In the genomic region with DNA sequence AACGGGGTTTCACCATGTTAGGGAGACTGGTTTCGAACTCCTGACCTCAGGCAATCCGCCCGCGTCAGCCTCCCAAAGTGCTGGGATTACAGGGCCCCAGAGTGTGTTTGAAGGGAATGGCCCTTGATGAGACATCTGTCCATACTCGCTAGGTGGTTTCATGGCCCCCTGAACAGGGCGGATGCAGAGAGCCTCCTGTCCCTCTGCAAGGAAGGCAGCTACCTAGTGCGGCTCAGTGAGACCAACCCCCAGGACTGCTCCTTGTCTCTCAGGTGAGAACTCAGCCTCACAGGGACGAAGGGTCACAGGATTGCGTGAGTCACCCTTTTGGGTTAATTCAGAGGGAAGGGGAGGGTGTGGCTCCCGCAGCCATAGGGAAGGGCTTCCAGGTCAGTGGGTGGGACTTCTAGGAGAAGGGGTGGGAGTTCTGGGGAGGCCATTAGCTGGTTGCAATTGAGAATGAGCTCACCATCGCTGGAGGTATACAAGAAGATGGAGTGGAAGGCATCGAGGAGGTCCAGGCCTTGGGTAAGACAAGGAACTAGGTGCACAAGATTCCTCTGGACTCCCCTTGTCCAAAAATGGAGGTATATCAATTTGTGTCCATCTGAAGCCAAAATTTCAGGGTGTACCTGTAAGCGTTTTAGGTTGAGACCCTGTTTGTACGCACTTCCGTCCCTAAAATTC, we compare ENCODE assay signal across 20 cellular contexts. TPM values are rescaled to one million over a fixed set of nuclear protein-coding genes. Genes with fewer than 3 reads are reported as not detected.
DNase-seq lines count a peak whose midpoint lies in the region; TF ChIP-seq lines count a peak whose summit lies in the region.
"Had no signal": no experiment of that assay in that cellular context is flagged by ENCODE, and none has a peak within 500 bp of the region (broad histone marks: within the 10 kb centered on the region; RNA-seq: fewer than 3 reads in every experiment).

No MANE protein-coding gene starts in this region.

- no peaks in the 10 kb centered on the region for H3K9me3 Mint-ChIP-seq in MCF 10A (ENCODE audit: unreplicated experiment)
- H3K9me3 Mint-ChIP-seq: CD8-positive, alpha-beta memory T cell; HFFc6 had no signal

- H3K4me1 Mint-ChIP-seq in MCF 10A (ENCODE audit: insufficient read depth, unreplicated experiment): no peaks in the 10 kb centered on the region
- H3K4me1 Mint-ChIP-seq: CD8-positive, alpha-beta memory T cell had no signal

- H3K27ac ChIP-seq in breast epithelium: no peak overlapping the region
- H3K27ac ChIP-seq in RWPE1: no peak overlapping the region
- H3K27ac ChIP-seq in osteoblast (ENCODE audit: low read depth, low read length): no peak overlapping the region
- H3K27ac ChIP-seq in uterus: no peak overlapping the region
- H3K27ac ChIP-seq: 22Rv1, BLaER1, SJSA1 had no signal

- no peaks in the 10 kb centered on the region for H3K36me3 Mint-ChIP-seq in MCF 10A (ENCODE audit: insufficient read depth, unreplicated experiment)

- no peak overlapping the region for H3K27ac Mint-ChIP-seq in MCF 10A (ENCODE audit: low read depth, unreplicated experiment)
- H3K27ac Mint-ChIP-seq: CD8-positive, alpha-beta memory T cell; HFFc6 had no signal

- H3K4me3 Mint-ChIP-seq in MCF 10A (ENCODE audit: unreplicated experiment): no peak overlapping the region
- H3K4me3 Mint-ChIP-seq: CD8-positive, alpha-beta memory T cell; HFFc6 had no signal

- peaks cover 0 to 16% of the 10 kb centered on the region in 2 donors for H3K27me3 ChIP-seq in breast epithelium
- H3K27me3 ChIP-seq in osteoblast (ENCODE audit: insufficient read depth, low read length): peaks cover 9% of the 10 kb centered on the region
- peaks cover 0 to 9% of the 10 kb centered on the region in 2 donors for H3K27me3 ChIP-seq in uterus
- H3K27me3 ChIP-seq: BLaER1 had no signal

- POLR2A ChIA-PET in MCF 10A (lab: Yijun Ruan, JAX) (interaction anchor here (0.6 kb wide), 1 partner anchor 50 kb away, joined by 4 read pairs; no protein-coding TSS in a partner anchor), RWPE1 (lab: Yijun Ruan, JAX; ENCODE audit: low non-redundant PET) (no interaction called here)

- H3K36me3 ChIP-seq in breast epithelium: no peaks in the 10 kb centered on the region
- no peaks in the 10 kb centered on the region for H3K36me3 ChIP-seq in osteoblast (ENCODE audit: insufficient read depth, low read length)
- H3K36me3 ChIP-seq in uterus: no peaks in the 10 kb centered on the region
- H3K36me3 ChIP-seq: BLaER1, SJSA1 had no signal

- H2AFZ ChIP-seq in osteoblast (ENCODE audit: low read length): no peak overlapping the region

- TF ChIP-seq POLR2A in breast epithelium (IDR thresholded peaks at IDR 0.05) (no peak), uterus (IDR thresholded peaks at IDR 0.05) (no peak)

- BruUV-seq in MCF 10A (replicated peaks; lab: Mats Ljungman, UMichigan): no TSS peak

- no peak for TF ChIP-seq CTCF in MCF 10A (IDR thresholded peaks at IDR 0.05; ENCODE audit: unreplicated experiment)
- TF ChIP-seq CTCF in breast epithelium (IDR thresholded peaks at IDR 0.05): no peak
- TF ChIP-seq CTCF in RWPE1 (conservative IDR thresholded peaks at IDR 0.05; ENCODE audit: low read depth): no peak
- TF ChIP-seq CTCF in epithelial cell of esophagus (IDR thresholded peaks at IDR 0.05; ENCODE audit: insufficient read depth, low read depth, low read length, missing control alignments): no peak
- no peak for TF ChIP-seq CTCF in osteoblast (IDR thresholded peaks at IDR 0.05; ENCODE audit: extremely low read depth, low read depth, low read length)
- TF ChIP-seq CTCF in uterus (IDR thresholded peaks at IDR 0.05): no peak

- DNase-seq in MCF 10A (ENCODE audit: unreplicated experiment) (peak; percentile 36), breast epithelium (ENCODE audit: low spot score in 2 of 2) (no peak), RWPE1 (ENCODE audit: low spot score) (peak; percentile 42), epithelial cell of esophagus (ENCODE audit: low read depth) (peak; percentile 22), osteoblast (ENCODE audit: insufficient read length, low spot score, missing footprints) (peak; percentile 15), HuH-7 (ENCODE audit: low spot score) (no peak), uterus (no peak), foreskin melanocyte (no peak)
- DNase-seq: CD8-positive, alpha-beta memory T cell; DMS 273 treated with DMSO at 0.1 percent for 48 hours; HFFc6; Kasumi-1; MV-4-11; NCI-H1417 treated with DMSO at 0.1 percent for 48 hours; NCI-H2029; NCI-H510A treated with DMSO at 0.1 percent for 48 hours had no signal

- H3K9me3 ChIP-seq in breast epithelium: no peaks in the 10 kb centered on the region
- no peaks in the 10 kb centered on the region for H3K9me3 ChIP-seq in osteoblast (ENCODE audit: low read depth, low read length)
- no peaks in the 10 kb centered on the region for H3K9me3 ChIP-seq in uterus
- H3K9me3 ChIP-seq: BLaER1, SJSA1 had no signal

- CTCF ChIA-PET in MCF 10A (lab: Yijun Ruan, JAX): interaction anchor here (0.6 to 1.5 kb wide), 2 partner anchors 20 to 247 kb away, joined by 3 to 4 read pairs; no protein-coding TSS in a partner anchor
- CTCF ChIA-PET in RWPE1 (lab: Yijun Ruan, JAX): interaction anchor here (0.6 kb wide), 1 partner anchor 52 kb away, joined by 3 read pairs; no protein-coding TSS in a partner anchor

- H3K79me2 ChIP-seq in osteoblast (ENCODE audit: insufficient read depth, low read length): no peaks in the 10 kb centered on the region

- intact Hi-C loops in MCF 10A (cut with micrococcal nuclease) (no loop called here), breast epithelium (cut with DNase I; ENCODE audit: low total_unique reads) (no loop called here), uterus (cut with DNase I; ENCODE audit: low total_unique reads) (no loop called here)

- H4K20me1 ChIP-seq in osteoblast (ENCODE audit: insufficient read depth, low read length): no peaks in the 10 kb centered on the region
- H4K20me1 ChIP-seq: BLaER1 had no signal

- no peak overlapping the region for H3K4me3 ChIP-seq in breast epithelium
- no peak overlapping the region for H3K4me3 ChIP-seq in epithelial cell of esophagus (ENCODE audit: low read length)
- no peak overlapping the region for H3K4me3 ChIP-seq in osteoblast (ENCODE audit: insufficient read depth, low read length)
- H3K4me3 ChIP-seq in uterus: no peak overlapping the region
- H3K4me3 ChIP-seq: BLaER1, SJSA1 had no signal

- peaks cover 12% of the 10 kb centered on the region for H3K27me3 Mint-ChIP-seq in MCF 10A (ENCODE audit: insufficient read depth, unreplicated experiment)

- H3K4me1 ChIP-seq in breast epithelium (no peaks in the 10 kb centered on the region), osteoblast (ENCODE audit: insufficient read depth, low read length) (no peaks in the 10 kb centered on the region), uterus (no peaks in the 10 kb centered on the region)
- H3K4me1 ChIP-seq: BLaER1, SJSA1 had no signal

- H3K4me2 ChIP-seq in osteoblast (ENCODE audit: insufficient read depth, low read length): no peak overlapping the region
- H3K4me2 ChIP-seq: BLaER1 had no signal

RNA-seq across cellular contexts. Expression of a gene that starts 9.2 kb away (rescaled TPM):
- total RNA-seq in MCF 10A (2022) (not detected in 2 replicates), breast epithelium (not detected), osteoblast (not detected in 2 replicates), uterus (under 1 TPM in 1 of 4 donors, not detected in 3; 0.41 TPM)
- total RNA-seq: CD8-positive, alpha-beta memory T cell; HFFc6; SJSA1 had no signal

RNA-seq across cellular contexts. Expression of a gene that starts 14.0 kb away (rescaled TPM):
- total RNA-seq in MCF 10A (2022) (not detected in 2 replicates), breast epithelium (not detected), osteoblast (not detected in 2 replicates), uterus (under 1 TPM in 1 of 4 donors, not detected in 3; 0.97 TPM)
- total RNA-seq: HFFc6, RPMI7951, SJSA1 had no signal

RNA-seq across cellular contexts. Expression of a gene that starts 16.2 kb away (rescaled TPM):
- total RNA-seq in MCF 10A (2022) (not detected in 2 replicates), breast epithelium (under 1 TPM in 1 of 3 donors, not detected in 2; 0.88 TPM), osteoblast (0.29 and 1.1 TPM in 2 replicates), uterus (1 to 10 TPM in 1 of 4 donors, not detected in 3; 3.1 TPM)

RNA-seq across cellular contexts. Expression of a gene that starts 41.4 kb away (rescaled TPM):
- 28.1 and 30.1 TPM in 2 replicates for total RNA-seq in MCF 10A (2022)
- total RNA-seq in breast epithelium: 10 to 100 TPM; 18.9 to 24.6 (median 24.4) TPM
- 15.3 and 17.0 TPM in 2 replicates for total RNA-seq in osteoblast
- total RNA-seq in uterus: 10 to 100 TPM; 13.3 to 29.1 (median 21.5) TPM

RNA-seq across cellular contexts. Expression of a gene that starts 50.4 kb away (rescaled TPM):
- total RNA-seq in MCF 10A (2022) (14.8 and 20.3 TPM in 2 replicates), breast epithelium (10 to 100 TPM in 2 of 3 donors, 1 to 10 TPM in 1; 1.6 to 51.4 (median 25.9) TPM), osteoblast (2.4 and 2.5 TPM in 2 replicates), uterus (1 to 10 TPM in 3 of 4 donors, under 1 TPM in 1; 0.29 to 9.4 (median 6.2) TPM)

Comparison
In these comparisons a context has a peak if more than half of its experiments do, and no peak if none do; other contexts are left out.
1. DNase-seq: peak in MCF 10A (single experiment), RWPE1 (single experiment), epithelial cell of esophagus (single experiment) and osteoblast (single experiment); none in breast epithelium (0 of 2), HuH-7 (single experiment), uterus (0 of 2) and foreskin melanocyte (single experiment).